Comparison of ENCODE assay signal across 1 cellular context in genomic region chr11:128392259-128392658, GRCh38.
TF ChIP-seq lines count a peak whose summit lies in the region.

No MANE protein-coding gene starts in this region.

TF ChIP-seq in GM23338, 12 proteins besides CTCF, POLR2A, EP300 and RAD21 (continued from another document):
- TF ChIP-seq ZNF462 (CRISPR knock-in tag; IDR thresholded peaks at IDR 0.05), result no peak
- no peak for TF ChIP-seq EZH2 (IDR thresholded peaks at IDR 0.05; ENCODE audit: low read depth, unreplicated experiment)
